In the genomic region with DNA sequence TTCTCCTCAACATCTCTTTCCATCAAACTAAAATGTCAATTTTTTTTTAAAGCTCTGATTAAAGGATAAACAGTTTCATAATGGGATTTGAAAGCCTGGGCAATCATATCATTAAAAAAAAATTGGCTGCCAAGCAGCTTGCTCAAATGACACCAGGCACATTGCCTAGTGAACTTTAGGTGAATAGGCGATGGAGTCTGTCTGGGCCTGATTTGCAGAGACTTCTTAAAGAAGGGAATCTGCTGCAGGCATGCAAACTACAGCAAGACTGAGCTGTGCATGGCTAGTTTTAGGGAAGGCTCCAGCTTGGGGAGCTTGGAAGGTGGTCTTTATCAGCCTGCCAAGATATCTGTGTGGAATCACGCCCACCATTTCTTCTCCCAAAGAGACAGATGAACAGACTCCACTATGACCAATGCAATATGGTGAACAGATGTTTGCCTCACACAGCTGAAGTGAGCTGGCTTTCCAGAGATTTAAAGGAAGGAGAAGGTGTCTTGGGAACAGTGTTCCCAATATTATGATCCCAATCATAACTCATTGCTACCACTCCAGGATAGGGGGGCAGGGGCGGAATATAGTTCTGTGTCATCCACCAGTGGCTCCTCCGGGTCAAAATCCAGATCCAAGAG, we compare ENCODE assay signal across 27 cellular contexts.
A peak's percentile ranks its signal among the peaks of the same experiment; 100 is the strongest.
DNase-seq lines count a peak whose midpoint lies in the region; ATAC-seq and TF ChIP-seq lines count a peak whose summit lies in the region.
"Had no signal": no experiment of that assay in that cellular context is flagged by ENCODE, and none has a peak within 500 bp of the region (broad histone marks: within the 10 kb centered on the region; RNA-seq: fewer than 3 reads in every experiment).

No MANE protein-coding gene starts in this region.

- no peak overlapping the region for H3K4me3 Mint-ChIP-seq in brain
- no peak overlapping the region for H3K4me3 Mint-ChIP-seq in nephron progenitor cell
- H3K4me3 Mint-ChIP-seq: activated naive CD4-positive, alpha-beta T cell treated with anti-CD3 and anti-CD28 coated beads, Interleukin-2, amount 50 U/mL, for 24 hours; activated T-helper 17 cell treated with anti-CD3 and anti-CD28 coated beads, Interleukin-2, amount 50 U/mL, for 72 hours; dendritic cell treated with granulocyte-macrophage colony-stimulating factor and Interleukin-4, amounts not matched to agents 40 ng/mL and 50 ng/mL, for 4 days; memory B cell had no signal

- H3K27ac Mint-ChIP-seq in brain (peak overlapping the region in 3 of 5 experiments; percentile 47 to 75 (median 48)), nephron progenitor cell (peak overlapping the region; percentile 69)
- H3K27ac Mint-ChIP-seq: activated naive CD4-positive, alpha-beta T cell treated with anti-CD3 and anti-CD28 coated beads, Interleukin-2, amount 50 U/mL, for 24 hours; activated T-helper 17 cell treated with anti-CD3 and anti-CD28 coated beads, Interleukin-2, amount 50 U/mL, for 72 hours; dendritic cell treated with granulocyte-macrophage colony-stimulating factor and Interleukin-4, amounts not matched to agents 40 ng/mL and 50 ng/mL, for 4 days; memory B cell had no signal

- no peaks in the 10 kb centered on the region for H3K79me1 ChIP-seq in IMR-90 (ENCODE audit: low read depth in 1 of 2, low read length in 2 of 2)

- H3K27ac ChIP-seq in IMR-90 (ENCODE audit: insufficient read depth, low read length), result no peak overlapping the region
- H3K27ac ChIP-seq: psoas muscle had no signal

- no peak overlapping the region for H3K14ac ChIP-seq in IMR-90 (replicated peaks; ENCODE audit: low read depth, low read length)

- no peak overlapping the region for H3K4me2 ChIP-seq in IMR-90 (ENCODE audit: low read depth, low read length)

- H3K36me3 Mint-ChIP-seq in brain (no peaks in the 10 kb centered on the region), nephron progenitor cell (ENCODE audit: low read depth) (no peaks in the 10 kb centered on the region)
- H3K36me3 Mint-ChIP-seq: activated naive CD4-positive, alpha-beta T cell treated with anti-CD3 and anti-CD28 coated beads, Interleukin-2, amount 50 U/mL, for 24 hours; memory B cell had no signal

- no peaks in the 10 kb centered on the region for H4K20me1 ChIP-seq in IMR-90 (ENCODE audit: insufficient read depth, low read length)

- peak; percentile 1 for DNase-seq in NCI-H2227 (lab: John Stamatoyannopoulos, UW; ENCODE audit: unreplicated experiment)
- no peak for DNase-seq in NCI-H2227 treated with DMSO at 0.1 percent for 48 hours (lab: John Stamatoyannopoulos, UW)
- DNase-seq in IMR-90, result peak; percentile 37
- no peak for DNase-seq in nephron progenitor cell
- DNase-seq in NOMO-1 treated with DMSO at 0.1 percent for 48 hours (lab: John Stamatoyannopoulos, UW; ENCODE audit: unreplicated experiment), result no peak
- no peak for DNase-seq in dermis blood vessel endothelial cell
- no peak for DNase-seq in stimulated activated naive CD4-positive, alpha-beta T cell treated with Interleukin-2 at 50 U/mL for 16 hours (lab: John Stamatoyannopoulos, UW)
- DNase-seq: 8988T; activated CD4-positive, alpha-beta T cell treated with anti-CD3 and anti-CD28 coated beads, Interleukin-2, amount 50 U/mL, for 48 hours; activated CD4-positive, CD25-positive, alpha-beta regulatory T cell; activated CD8-positive, alpha-beta memory T cell treated with anti-CD3 and anti-CD28 coated beads, Interleukin-2, amount 50 U/mL, for 48 hours; anterior cingulate cortex; BE2C; caudate nucleus; heart left ventricle; NCI-H1417 treated with DMSO at 0.1 percent for 48 hours; NCI-H2107; NCI-H526 treated with DMSO at 0.1 percent for 48 hours; psoas muscle; small intestine; stimulated activated CD4-positive, alpha-beta T cell treated with anti-CD3 and anti-CD28 coated beads, Interleukin-1b, Interleukin-23, amount 100 ng/mL, for 48 hours; substantia nigra had no signal

- no peak overlapping the region for H4K5ac ChIP-seq in IMR-90 (ENCODE audit: low read depth, low read length)

- H2AFZ ChIP-seq in IMR-90 (replicated peaks; ENCODE audit: low read length, poor library complexity), result no peak overlapping the region

- H2AK5ac ChIP-seq in IMR-90 (ENCODE audit: low read depth, low read length), result no peak overlapping the region

- no peak overlapping the region for H2BK20ac ChIP-seq in IMR-90 (ENCODE audit: low read depth, low read length)

- no peak overlapping the region for H3K56ac ChIP-seq in IMR-90 (ENCODE audit: extremely low read depth, insufficient read depth, low read length)

- H4K8ac ChIP-seq in IMR-90 (ENCODE audit: low read depth in 2 of 2, low read length in 2 of 2), result no peak overlapping the region

- no peak for TF ChIP-seq POLR2A in IMR-90 (IDR thresholded peaks at IDR 0.05; ENCODE audit: low read depth, low read length)

- TF ChIP-seq CTCF in IMR-90 (conservative IDR thresholded peaks at IDR 0.05; ENCODE audit: low read depth, low read length) (no peak), brain (conservative IDR thresholded peaks at IDR 0.05) (no peak), nephron progenitor cell (IDR thresholded peaks at IDR 0.05) (no peak)

- no peaks in the 10 kb centered on the region for H3K36me3 ChIP-seq in IMR-90 (ENCODE audit: control insufficient read depth, insufficient read depth, low read length)
- H3K36me3 ChIP-seq: BE2C, heart left ventricle had no signal

- H3K23ac ChIP-seq in IMR-90 (ENCODE audit: low read depth, low read length), result no peak overlapping the region

- peaks cover 8% of the 10 kb centered on the region for H3K4me1 ChIP-seq in IMR-90 (ENCODE audit: control insufficient read depth, insufficient read depth, low read length)
- H3K4me1 ChIP-seq: BE2C had no signal

- H3K4ac ChIP-seq in IMR-90 (ENCODE audit: low read depth, low read length), result no peak overlapping the region

- no peaks in the 10 kb centered on the region; the same call in 1 of the 2 replicates for H3K9me1 ChIP-seq in IMR-90 (ENCODE audit: insufficient read depth, low read length)

- intact Hi-C loops in IMR-90 (cut with micrococcal nuclease), result no loop called here

- no TSS peak for BruUV-seq in IMR-90 (replicated peaks; lab: Mats Ljungman, UMichigan)

- no peak overlapping the region for H2BK120ac ChIP-seq in IMR-90 (ENCODE audit: low read depth, low read length)

- 100% methylated on average over 2 of the region's 4 CpGs; no CpG with 5 or more reads in 1 of the 2 experiments for WGBS in IMR-90 (ENCODE audit: extremely low coverage in 2 of 2, insufficient read length in 1 of 2), 2 experiments

- TF ChIP-seq RAD21 in IMR-90 (IDR thresholded peaks at IDR 0.05; ENCODE audit: low read length), result no peak

- dilution Hi-C loops in IMR-90 (cut with HindIII; ENCODE audit: low sequenced_read_pairs, unreplicated experiment), result no loop called here

- POLR2A ChIA-PET in IMR-90 (lab: Charles Lee; ENCODE audit: unreplicated experiment), result no interaction called here

- H2AK9ac ChIP-seq in IMR-90 (replicated peaks; ENCODE audit: low read depth, low read length, poor library complexity), result no peak overlapping the region

- H3K9me3 ChIP-seq in IMR-90 (ENCODE audit: control insufficient read depth, insufficient read depth, low read length), result no peaks in the 10 kb centered on the region
- H3K9me3 ChIP-seq: BE2C, heart left ventricle, psoas muscle had no signal

- peaks cover 8% of the 10 kb centered on the region for H3K27me3 Mint-ChIP-seq in brain
- H3K27me3 Mint-ChIP-seq in nephron progenitor cell (ENCODE audit: low read depth, poor library complexity), result no peaks in the 10 kb centered on the region
- H3K27me3 Mint-ChIP-seq: activated naive CD4-positive, alpha-beta T cell treated with anti-CD3 and anti-CD28 coated beads, Interleukin-2, amount 50 U/mL, for 24 hours; activated T-helper 17 cell treated with anti-CD3 and anti-CD28 coated beads, Interleukin-2, amount 50 U/mL, for 72 hours; dendritic cell treated with granulocyte-macrophage colony-stimulating factor and Interleukin-4, amounts not matched to agents 40 ng/mL and 50 ng/mL, for 4 days; memory B cell had no signal

- CTCF ChIA-PET in IMR-90 (lab: Yijun Ruan, JAX), result no interaction called here

- peak overlapping the region; percentile 14; the same call in 1 of the 2 replicates for H3K18ac ChIP-seq in IMR-90 (ENCODE audit: low read depth, low read length)

- H3K4me1 Mint-ChIP-seq in brain (peaks cover 23% of the 10 kb centered on the region), nephron progenitor cell (peaks cover 24% of the 10 kb centered on the region)

- no peak overlapping the region for H2BK5ac ChIP-seq in IMR-90 (ENCODE audit: low read depth, low read length, poor library complexity, severe bottlenecking)

- in situ Hi-C loops in IMR-90 (cut with MboI; ENCODE audit: low sequenced_read_pairs), result no loop called here

- no peak overlapping the region for H3K9ac ChIP-seq in IMR-90 (ENCODE audit: low read depth, low read length)

- ATAC-seq in IMR-90 (ENCODE audit: low read depth), result no peak
- ATAC-seq: activated T-helper 17 cell treated with anti-CD3 and anti-CD28 coated beads, Interleukin-2, amount 50 U/mL, for 72 hours had no signal

- H3K9me3 Mint-ChIP-seq in brain, result peaks cover 0 to 4% (median 0%) of the 10 kb centered on the region in 5 experiments
- peaks cover 3% of the 10 kb centered on the region for H3K9me3 Mint-ChIP-seq in nephron progenitor cell
- H3K9me3 Mint-ChIP-seq: activated naive CD4-positive, alpha-beta T cell treated with anti-CD3 and anti-CD28 coated beads, Interleukin-2, amount 50 U/mL, for 24 hours; dendritic cell treated with granulocyte-macrophage colony-stimulating factor and Interleukin-4, amounts not matched to agents 40 ng/mL and 50 ng/mL, for 4 days; memory B cell had no signal

- no peak overlapping the region for H2BK15ac ChIP-seq in IMR-90 (ENCODE audit: low read depth, low read length)

- no peaks in the 10 kb centered on the region for H3K27me3 ChIP-seq in IMR-90 (ENCODE audit: control insufficient read depth, insufficient read depth, low read length)
- H3K27me3 ChIP-seq: BE2C, heart left ventricle had no signal

- H3K4me3 ChIP-seq in IMR-90 (ENCODE audit: insufficient read depth, low read depth, low read length), result no peak overlapping the region
- H3K4me3 ChIP-seq: heart left ventricle, psoas muscle had no signal

- H4K91ac ChIP-seq in IMR-90 (ENCODE audit: insufficient read depth, low read depth, low read length), result no peak overlapping the region

TF ChIP-seq in IMR-90, 13 proteins besides CTCF, POLR2A, EP300 and RAD21 (continues in another document):
- no peak for TF ChIP-seq RFX5 (IDR thresholded peaks at IDR 0.05; ENCODE audit: low read depth, low read length)
- TF ChIP-seq BHLHE40 (IDR thresholded peaks at IDR 0.05; ENCODE audit: low read depth, low read length), result no peak
- no peak for TF ChIP-seq SMC3 (IDR thresholded peaks at IDR 0.05; ENCODE audit: low read depth, low read length)
- TF ChIP-seq MAZ (IDR thresholded peaks at IDR 0.05; ENCODE audit: borderline replicate concordance, low read depth, low read length), result no peak

Comparison
In these comparisons a context has a peak if more than half of its experiments do, and no peak if none do; other contexts are left out.
1. DNase-seq: peak in NCI-H2227 (single experiment) and IMR-90 (single experiment); none in NCI-H2227 treated with DMSO at 0.1 percent for 48 hours (single experiment), nephron progenitor cell (single experiment), NOMO-1 treated with DMSO at 0.1 percent for 48 hours (single experiment), dermis blood vessel endothelial cell (single experiment) and stimulated activated naive CD4-positive, alpha-beta T cell treated with Interleukin-2 at 50 U/mL for 16 hours (single experiment).